Comparison of ENCODE assay signal across 1 cellular context in genomic region chr1:33472349-33472980, GRCh38.
TF ChIP-seq lines count a peak whose summit lies in the region.

ZSCAN20 (plus strand) TSS chr1:33472645; CDS start chr1:33479289, 6,644 bp downstream.

TF ChIP-seq in K562, 482 proteins besides CTCF, POLR2A, EP300 and RAD21 (continued from another document and continues in another):
- peak; percentile 92 for TF ChIP-seq ZBTB40 (IDR thresholded peaks at IDR 0.05)
- TF ChIP-seq ZBTB40 (CRISPR knock-in tag; IDR thresholded peaks at IDR 0.05), result no peak
- TF ChIP-seq ZBTB8A (IDR thresholded peaks at IDR 0.05; ENCODE audit: partially characterized antibody), result no peak
- peak; percentile 74 to 77 for TF ChIP-seq MAZ (CRISPR knock-in tag; conservative IDR thresholded peaks at IDR 0.05 in 1 of 2, IDR thresholded peaks at IDR 0.05 in 1 of 2)
- TF ChIP-seq MITF (IDR thresholded peaks at IDR 0.05), result no peak
- TF ChIP-seq ZNF316 (IDR thresholded peaks at IDR 0.05), result 0 out of 2 replicates have a peak, but pooled peaks have one; percentile 9
- no peak for TF ChIP-seq ZNF717 (CRISPR knock-in tag; IDR thresholded peaks at IDR 0.05)
- no peak for TF ChIP-seq SRSF7 (optimal IDR thresholded peaks at IDR 0.05; ENCODE audit: low read depth, low read length)
- peak in 1 of 2 experiments; percentile 54; a peak in 2 of 4 replicates for TF ChIP-seq TRIM24 (IDR thresholded peaks at IDR 0.05)
- TF ChIP-seq TRIM25 (IDR thresholded peaks at IDR 0.05; ENCODE audit: borderline replicate concordance), result peak; percentile 76; the same call in 1 of the 2 replicates
- TF ChIP-seq ZNF586 (CRISPR knock-in tag; conservative IDR thresholded peaks at IDR 0.05), result no peak
- TF ChIP-seq ZNF57 (CRISPR knock-in tag; IDR thresholded peaks at IDR 0.05), result no peak
- TF ChIP-seq STAT5A (IDR thresholded peaks at IDR 0.05; ENCODE audit: borderline replicate concordance, low read length), result no peak
- TF ChIP-seq SMAD4 (CRISPR knock-in tag; conservative IDR thresholded peaks at IDR 0.05), result no peak
- TF ChIP-seq COPS2 (conservative IDR thresholded peaks at IDR 0.05), result no peak
- no peak for TF ChIP-seq ZNF655 (CRISPR knock-in tag; IDR thresholded peaks at IDR 0.05)
- no peak for TF ChIP-seq ZNF3 (CRISPR knock-in tag; IDR thresholded peaks at IDR 0.05)
- TF ChIP-seq OTX1 (CRISPR knock-in tag; IDR thresholded peaks at IDR 0.05), result peak; percentile 90
- no peak for TF ChIP-seq SMAD3 (CRISPR knock-in tag; conservative IDR thresholded peaks at IDR 0.05)
- no peak for TF ChIP-seq NR2F6 (CRISPR knock-in tag; IDR thresholded peaks at IDR 0.05)
- TF ChIP-seq RBBP5 (IDR thresholded peaks at IDR 0.05; ENCODE audit: borderline replicate concordance, insufficient read depth, low read length, poor library complexity, severe bottlenecking), result no peak
- no peak for TF ChIP-seq NR2C2 (CRISPR knock-in tag; IDR thresholded peaks at IDR 0.05)
- TF ChIP-seq NR2C2 (tag; IDR thresholded peaks at IDR 0.05), result peak; percentile 94
- TF ChIP-seq SUPT5H (IDR thresholded peaks at IDR 0.05), result peak; percentile 83
- no peak for TF ChIP-seq ZNF41 (CRISPR knock-in tag; conservative IDR thresholded peaks at IDR 0.05)
- TF ChIP-seq ZNF76 (CRISPR knock-in tag; IDR thresholded peaks at IDR 0.05; ENCODE audit: borderline replicate concordance), result no peak
- TF ChIP-seq NBN (IDR thresholded peaks at IDR 0.05; ENCODE audit: low read depth), result no peak
- TF ChIP-seq ETS1 (conservative IDR thresholded peaks at IDR 0.05; ENCODE audit: control insufficient read depth, low read depth, low read length), result peak; percentile 70; the same call in 1 of the 2 replicates
- TF ChIP-seq HES1 (IDR thresholded peaks at IDR 0.05; ENCODE audit: low read depth), result no peak
- TF ChIP-seq ELK3 (CRISPR knock-in tag; IDR thresholded peaks at IDR 0.05), result no peak
- peak; percentile 99 for TF ChIP-seq PKNOX1 (IDR thresholded peaks at IDR 0.05)
- TF ChIP-seq ZBTB5 (IDR thresholded peaks at IDR 0.05), result no peak
- no peak for TF ChIP-seq NUFIP1 (IDR thresholded peaks at IDR 0.05; ENCODE audit: partially characterized antibody)
- TF ChIP-seq DACH1 (IDR thresholded peaks at IDR 0.05; ENCODE audit: partially characterized antibody), result no peak
- TF ChIP-seq YBX1 (IDR thresholded peaks at IDR 0.05), result no peak
- TF ChIP-seq CSDE1 (IDR thresholded peaks at IDR 0.05), result no peak
- no peak for TF ChIP-seq NFXL1 (CRISPR knock-in tag; IDR thresholded peaks at IDR 0.05)
- no peak for TF ChIP-seq USF1 (CRISPR knock-in tag; IDR thresholded peaks at IDR 0.05)
- TF ChIP-seq BRD4 (IDR thresholded peaks at IDR 0.05), result no peak
- peak; percentile 41 for TF ChIP-seq JUND (IDR thresholded peaks at IDR 0.05; ENCODE audit: borderline replicate concordance, low read depth, low read length)
- TF ChIP-seq JUND (tag; IDR thresholded peaks at IDR 0.05; ENCODE audit: borderline replicate concordance, low read depth, low read length), result no peak; the same call in 2 of the 3 replicates
